In the genomic region with DNA sequence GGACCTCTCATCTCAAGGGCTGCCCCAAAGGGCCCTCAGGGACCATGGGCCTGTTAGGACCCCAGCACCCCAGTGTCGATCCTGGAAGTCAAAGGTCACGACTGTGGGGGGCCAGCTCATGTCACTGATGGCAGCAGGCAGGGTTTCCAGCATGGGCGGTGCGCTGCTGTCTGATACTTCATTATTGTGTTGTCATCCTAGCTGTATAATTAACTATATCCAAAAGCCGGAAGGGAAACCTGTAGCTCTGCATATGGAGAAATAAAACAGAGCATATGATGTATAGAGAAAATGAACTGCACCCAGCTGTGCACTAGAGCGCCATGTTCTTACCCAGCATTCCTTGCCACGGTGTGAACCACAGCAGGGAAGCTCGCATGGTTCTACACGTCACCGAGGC, we compare ENCODE assay signal across 21 cellular contexts.
DNase-seq lines count a peak whose midpoint lies in the region; ATAC-seq and TF ChIP-seq lines count a peak whose summit lies in the region.
"Had no signal": no experiment of that assay in that cellular context is flagged by ENCODE, and none has a peak within 500 bp of the region (broad histone marks: within the 10 kb centered on the region; RNA-seq: fewer than 3 reads in every experiment).

No MANE protein-coding gene starts in this region.

- no peak for TF ChIP-seq EP300 in transverse colon (IDR thresholded peaks at IDR 0.05; ENCODE audit: low read depth)

- no peak overlapping the region for H3K27ac ChIP-seq in transverse colon
- H3K27ac ChIP-seq: GM23248, SJSA1 had no signal

- TF ChIP-seq POLR2A in transverse colon (IDR thresholded peaks at IDR 0.05) = no peak

- TF ChIP-seq CTCF in transverse colon (IDR thresholded peaks at IDR 0.05) = no peak

- no peaks in the 10 kb centered on the region for H3K4me1 ChIP-seq in transverse colon
- H3K4me1 ChIP-seq: SJSA1 had no signal

- intact Hi-C loops in cardiac septum (cut with DNase I) = no loop called here
- intact Hi-C loops in Right ventricle myocardium superior (cut with DNase I) = no loop called here
- intact Hi-C loops in posterior vena cava (cut with DNase I) = no loop called here
- intact Hi-C loops in transverse colon (cut with DNase I; ENCODE audit: low total_unique reads) = no loop called here

- H3K27me3 ChIP-seq in transverse colon = no peaks in the 10 kb centered on the region
- H3K27me3 ChIP-seq: SJSA1 had no signal

- 73 to 97% methylated on average over 2 to 10 of the region's 10 CpGs for WGBS in transverse colon (ENCODE audit: low coverage in 1 of 2), 2 donors

- ATAC-seq in Right ventricle myocardium superior (ENCODE audit: poor library complexity) (no peak), GM18861 (IDR thresholded peaks at IDR 0.05; ENCODE audit: unreplicated experiment) (no peak)
- ATAC-seq: K562, PC-3 had no signal

- H3K9me3 ChIP-seq in transverse colon = no peaks in the 10 kb centered on the region

- no peak overlapping the region for H3K4me3 ChIP-seq in transverse colon
- H3K4me3 ChIP-seq: GM23248, K562, SJSA1 had no signal

- peak; percentile 35 for DNase-seq in cardiac septum (ENCODE audit: low spot score)
- DNase-seq in Right ventricle myocardium superior = no peak
- peak; percentile 4 for DNase-seq in islet precursor cell
- DNase-seq in posterior vena cava (ENCODE audit: low spot score) = peak; percentile 55
- DNase-seq in transverse colon = peak; percentile 2
- no peak for DNase-seq in NCI-H1105 (lab: John Stamatoyannopoulos, UW)
- no peak for DNase-seq in NCI-H510A (lab: John Stamatoyannopoulos, UW)
- DNase-seq: Calu3, DMS153, DND-41, GM23248, Kasumi-1, NCI-H1092 treated with DMSO at 0.1 percent for 48 hours, NCI-H1436 treated with DMSO at 0.1 percent for 48 hours, NCI-H187 treated with DMSO at 0.1 percent for 48 hours, NCI-H524 treated with DMSO at 0.1 percent for 48 hours, NCI-H774, PC-3 had no signal

- in situ Hi-C loops in transverse colon (cut with MboI; ENCODE audit: low pct_ligation_motif_present in 1 of 4, low pct_unique_long_range_greater_than_20kb in 1 of 4, low sequenced_read_pairs in 3 of 4) = no loop called here

- no peaks in the 10 kb centered on the region for H3K36me3 ChIP-seq in transverse colon
- H3K36me3 ChIP-seq: SJSA1 had no signal

Comparison
In these comparisons a context has a peak if more than half of its experiments do, and no peak if none do; other contexts are left out.
1. DNase-seq: peak in cardiac septum (single experiment), islet precursor cell (single experiment), posterior vena cava (single experiment) and transverse colon (single experiment); none in Right ventricle myocardium superior (single experiment), NCI-H1105 (single experiment) and NCI-H510A (single experiment).